ENCODE assay signal across 26 cellular contexts in genomic region chr3:58946875-58947274, GRCh38.
"Had no signal": no experiment of that assay in that cellular context is flagged by ENCODE, and none has a peak within 500 bp of the region (broad histone marks: within the 10 kb centered on the region; RNA-seq: fewer than 3 reads in every experiment).

No MANE protein-coding gene starts in this region.

- H3K4me1 ChIP-seq: pancreas, prostate gland, suprapubic skin, tibial artery, upper lobe of right lung had no signal

- ATAC-seq: naive thymus-derived CD4-positive, alpha-beta T cell; natural killer cell treated with Interleukin-12 subunit alpha and Interleukin-12 subunit beta and Interleukin-15 and Interleukin-18, amount 100 ng/mL, for 72 hours; pancreas; right cardiac atrium; stimulated activated memory B cell treated with anti-CD40 and anti-IgM and Interleukin-4, amounts not matched to agents 10 μg/mL and 1 μg/mL and 100 μg/mL, for 72 hours; upper lobe of right lung had no signal

- DNase-seq: head of caudate nucleus; hypothalamus; immature natural killer cell; kidney; mesendoderm; naive thymus-derived CD4-positive, alpha-beta T cell; pancreas; posterior cingulate gyrus; retina; right cardiac atrium; stimulated activated CD4-positive, alpha-beta T cell treated with anti-CD3 and anti-CD28 coated beads, Interleukin-1b, Interleukin-23, amount 100 ng/mL, for 48 hours; stimulated activated CD4-positive, alpha-beta T cell treated with anti-CD3 and anti-CD28 coated beads, Interleukin-2, amount 100 ng/mL, for 48 hours; stimulated activated CD4-positive, alpha-beta T cell treated with anti-CD3 and anti-CD28 coated beads, Interleukin-4, amount 100 ng/mL, for 4 hours; stimulated activated CD8-positive, alpha-beta memory T cell treated with anti-CD3 and anti-CD28 coated beads, Interleukin-4, amount 100 ng/mL, for 48 hours; tibial artery; trophoblast cell; upper lobe of right lung had no signal

- H3K36me3 ChIP-seq: pancreas, prostate gland, suprapubic skin, thoracic aorta, tibial artery, upper lobe of right lung had no signal

- H3K4me3 Mint-ChIP-seq: immature natural killer cell; mesothelial cell of epicardium; naive thymus-derived CD4-positive, alpha-beta T cell; natural killer cell treated with Interleukin-12 subunit alpha and Interleukin-12 subunit beta and Interleukin-15 and Interleukin-18, amount 100 ng/mL, for 72 hours; stimulated activated memory B cell treated with anti-CD40 and anti-IgM and Interleukin-4, amounts not matched to agents 10 μg/mL and 1 μg/mL and 100 μg/mL, for 72 hours; stimulated activated naive CD8-positive, alpha-beta T cell treated with anti-CD3 and anti-CD28 coated beads, Interleukin-15, Interleukin-2, amounts not matched to agents 100 ng/mL and 50 ng/mL, for 24 hours had no signal

- H3K27me3 ChIP-seq: pancreas, suprapubic skin, tibial artery, upper lobe of right lung had no signal

- H3K27ac Mint-ChIP-seq: immature natural killer cell; mesothelial cell of epicardium; naive thymus-derived CD4-positive, alpha-beta T cell; natural killer cell treated with Interleukin-12 subunit alpha and Interleukin-12 subunit beta and Interleukin-15 and Interleukin-18, amount 100 ng/mL, for 72 hours; stimulated activated memory B cell treated with anti-CD40 and anti-IgM and Interleukin-4, amounts not matched to agents 10 μg/mL and 1 μg/mL and 100 μg/mL, for 72 hours; stimulated activated naive CD8-positive, alpha-beta T cell treated with anti-CD3 and anti-CD28 coated beads, Interleukin-15, Interleukin-2, amounts not matched to agents 100 ng/mL and 50 ng/mL, for 24 hours had no signal

- H3K27ac ChIP-seq: pancreas, prostate gland, suprapubic skin, thoracic aorta, tibial artery, upper lobe of right lung had no signal

- H3K27me3 Mint-ChIP-seq: stimulated activated memory B cell treated with anti-CD40 and anti-IgM and Interleukin-4, amounts not matched to agents 10 μg/mL and 1 μg/mL and 100 μg/mL, for 72 hours; stimulated activated naive CD8-positive, alpha-beta T cell treated with anti-CD3 and anti-CD28 coated beads, Interleukin-15, Interleukin-2, amounts not matched to agents 100 ng/mL and 50 ng/mL, for 24 hours had no signal

- H3K4me3 ChIP-seq: lung, pancreas, prostate gland, smooth muscle cell, suprapubic skin, thoracic aorta, tibial artery, upper lobe of right lung had no signal

- H3K9me3 ChIP-seq: pancreas, prostate gland, suprapubic skin, thoracic aorta, tibial artery, upper lobe of right lung had no signal

- H3K4me1 Mint-ChIP-seq: immature natural killer cell; mesothelial cell of epicardium; naive thymus-derived CD4-positive, alpha-beta T cell had no signal

- H3K36me3 Mint-ChIP-seq: immature natural killer cell; mesothelial cell of epicardium; naive thymus-derived CD4-positive, alpha-beta T cell; stimulated activated memory B cell treated with anti-CD40 and anti-IgM and Interleukin-4, amounts not matched to agents 10 μg/mL and 1 μg/mL and 100 μg/mL, for 72 hours had no signal
